ENCODE assay signal across 23 cellular contexts in genomic region chr13:29106651-29107050, GRCh38.
"Had no signal": no experiment of that assay in that cellular context is flagged by ENCODE, and none has a peak within 500 bp of the region (broad histone marks: within the 10 kb centered on the region; RNA-seq: fewer than 3 reads in every experiment).

No MANE protein-coding gene starts in this region.

- ATAC-seq: activated CD4-positive, CD25-positive, alpha-beta regulatory T cell treated with anti-CD3 and anti-CD28 coated beads, Interleukin-2, amount 50 U/mL, for 24 hours; activated CD8-positive, alpha-beta T cell treated with anti-CD3 and anti-CD28 coated beads for 36 hours; SK-N-SH treated with all-trans-retinoic acid at 6 μM for 48 hours had no signal

- H3K36me3 Mint-ChIP-seq: activated naive CD4-positive, alpha-beta T cell treated with anti-CD3 and anti-CD28 coated beads, Interleukin-2, amount 50 U/mL, for 24 hours; brain had no signal

- H3K9me3 Mint-ChIP-seq: activated CD8-positive, alpha-beta T cell treated with anti-CD3 and anti-CD28 coated beads for 36 hours; activated naive CD4-positive, alpha-beta T cell treated with anti-CD3 and anti-CD28 coated beads, Interleukin-2, amount 50 U/mL, for 24 hours; activated T-cell treated with anti-CD3 and anti-CD28 coated beads, Interleukin-2, amount 50 U/mL, for 24 hours; activated T-helper 1 cell treated with anti-CD3 and anti-CD28 coated beads, Interleukin-12 subunit alpha, Interleukin-12 subunit beta, Interleukin-2, Interleukin-4 antibody, amounts not matched to agents 30 ng/mL and 10 ng/mL and 1 ng/mL, durations not matched to agents 14 hours and 24 hours and 36 hours; T-helper 1 cell treated with Interleukin-12 subunit alpha and Interleukin-12 subunit beta and Interleukin-4 antibody, amounts not matched to agents 30 μg/mL and 1 μg/mL, for 36 hours had no signal

- H3K4me3 Mint-ChIP-seq: activated CD8-positive, alpha-beta T cell treated with anti-CD3 and anti-CD28 coated beads for 36 hours; activated naive CD4-positive, alpha-beta T cell treated with anti-CD3 and anti-CD28 coated beads, Interleukin-2, amount 50 U/mL, for 24 hours; activated T-cell treated with anti-CD3 and anti-CD28 coated beads, Interleukin-2, amount 50 U/mL, for 24 hours; activated T-helper 1 cell treated with anti-CD3 and anti-CD28 coated beads, Interleukin-12 subunit alpha, Interleukin-12 subunit beta, Interleukin-2, Interleukin-4 antibody, amounts not matched to agents 30 ng/mL and 10 ng/mL and 1 ng/mL, durations not matched to agents 14 hours and 24 hours and 36 hours; brain; T-helper 1 cell treated with Interleukin-12 subunit alpha and Interleukin-12 subunit beta and Interleukin-4 antibody, amounts not matched to agents 30 μg/mL and 1 μg/mL, for 36 hours had no signal

- H3K27ac Mint-ChIP-seq: activated CD8-positive, alpha-beta T cell treated with anti-CD3 and anti-CD28 coated beads for 36 hours; activated naive CD4-positive, alpha-beta T cell treated with anti-CD3 and anti-CD28 coated beads, Interleukin-2, amount 50 U/mL, for 24 hours; activated T-cell treated with anti-CD3 and anti-CD28 coated beads, Interleukin-2, amount 50 U/mL, for 24 hours; activated T-helper 1 cell treated with anti-CD3 and anti-CD28 coated beads, Interleukin-12 subunit alpha, Interleukin-12 subunit beta, Interleukin-2, Interleukin-4 antibody, amounts not matched to agents 30 ng/mL and 10 ng/mL and 1 ng/mL, durations not matched to agents 14 hours and 24 hours and 36 hours; brain; T-helper 1 cell treated with Interleukin-12 subunit alpha and Interleukin-12 subunit beta and Interleukin-4 antibody, amounts not matched to agents 30 μg/mL and 1 μg/mL, for 36 hours had no signal

- DNase-seq: activated CD4-positive, alpha-beta T cell treated with anti-CD3 and anti-CD28 coated beads for 4 hours; activated CD8-positive, alpha-beta T cell treated with anti-CD3 and anti-CD28 coated beads for 36 hours; activated effector memory CD4-positive, alpha-beta T cell treated with Interleukin-2 at 50 U/mL for 16 hours; activated naive CD4-positive, alpha-beta T cell; activated T-cell treated with anti-CD3 and anti-CD28 coated beads, Interleukin-2, amount 50 U/mL, for 24 hours; amniotic stem cell; KG1; NCI-H1092 treated with DMSO at 0.1 percent for 48 hours; NCI-H1436; NCI-H1694 treated with DMSO at 0.1 percent for 48 hours; NCI-H2029 treated with DMSO at 0.1 percent for 48 hours; NCI-H510A treated with DMSO at 0.1 percent for 48 hours; NCI-H69; NK-92 treated with Interleukin-12 subunit alpha and Interleukin-12 subunit beta, amount 100 ng/mL, for 24 hours; Peyer's patch; SHP77; SW 1271 had no signal

- H3K4me1 Mint-ChIP-seq: activated naive CD4-positive, alpha-beta T cell treated with anti-CD3 and anti-CD28 coated beads, Interleukin-2, amount 50 U/mL, for 24 hours; brain had no signal

- H3K27me3 Mint-ChIP-seq: activated CD8-positive, alpha-beta T cell treated with anti-CD3 and anti-CD28 coated beads for 36 hours had no signal
